In genomic region chr15:58440922-58441321, GRCh38 we compare ENCODE assay signal across 12 cellular contexts. TPM values are rescaled to one million over a fixed set of nuclear protein-coding genes. Genes with fewer than 3 reads are reported as not detected.
DNase-seq lines count a peak whose midpoint lies in the region; ATAC-seq, FAIRE-seq and TF ChIP-seq lines count a peak whose summit lies in the region.
"Had no signal": no experiment of that assay in that cellular context is flagged by ENCODE, and none has a peak within 500 bp of the region (broad histone marks: within the 10 kb centered on the region; RNA-seq: fewer than 3 reads in every experiment).

No MANE protein-coding gene starts in this region.

- POLR2A ChIA-PET in Panc1 (lab: Charles Lee): interaction anchor here (0.5 to 0.6 kb wide), 2 partner anchors 133 to 309 kb away, joined by 4 to 5 read pairs; no protein-coding TSS in a partner anchor

- CTCF ChIA-PET in Panc1 (lab: Charles Lee): no interaction called here
- CTCF ChIA-PET in activated naive CD4-positive, alpha-beta T cell treated with anti-CD3 and anti-CD28 coated beads, Interleukin-2, amount 10 ng/mL, durations not matched to agents 7 days and 5 days (lab: Charles Lee): interaction anchor here (1.0 to 2.0 kb wide), 3 partner anchors 30 to 213 kb away, joined by 5 to 6 read pairs (median 5); no protein-coding TSS in a partner anchor

- H3K4me3 ChIP-seq in Panc1 (ENCODE audit: low read depth in 2 of 2, low read length in 2 of 2) (no peak overlapping the region), esophagus (ENCODE audit: low read depth in 1 of 2, low read length in 2 of 2) (no peak overlapping the region), pancreas (no peak overlapping the region), foreskin fibroblast (ENCODE audit: low read depth in 1 of 2, low read length in 2 of 2) (no peak overlapping the region)

- BruUV-seq in Panc1 (replicated peaks; lab: Mats Ljungman, UMichigan): no TSS peak

- peaks cover 5% of the 10 kb centered on the region for H3K27me3 Mint-ChIP-seq in activated naive CD4-positive, alpha-beta T cell treated with anti-CD3 and anti-CD28 coated beads, Interleukin-2, amount 10 ng/mL, durations not matched to agents 7 days and 5 days

- H3K36me3 ChIP-seq in Panc1 (ENCODE audit: control insufficient read depth, insufficient read depth, low read length) (no peaks in the 10 kb centered on the region), esophagus (ENCODE audit: control insufficient read depth in 2 of 2, insufficient read depth in 2 of 2, low read length in 1 of 2) (no peaks in the 10 kb centered on the region), pancreas (no peaks in the 10 kb centered on the region)

- no peak for DNase-seq in Panc1 (ENCODE audit: low read depth, low spot score)
- DNase-seq in pancreas: peak in 1 of 6 donors; percentile 63
- DNase-seq in DMS 273 (lab: John Stamatoyannopoulos, UW; ENCODE audit: unreplicated experiment): no peak
- no peak for DNase-seq in activated naive CD4-positive, alpha-beta T cell treated with anti-CD3 and anti-CD28 coated beads, Interleukin-2, amount 10 ng/mL, durations not matched to agents 7 days and 5 days
- DNase-seq in NCI-H526 (lab: John Stamatoyannopoulos, UW): no peak
- DNase-seq in foreskin fibroblast: no peak
- DNase-seq: stimulated activated naive CD4-positive, alpha-beta T cell had no signal

- H3K27ac ChIP-seq in C4-2B (peak overlapping the region; percentile 18; the same call in 1 of the 2 replicates), Panc1 (ENCODE audit: low read length) (peak overlapping the region; percentile 48; the same call in 1 of the 2 replicates), esophagus (ENCODE audit: low read depth in 2 of 2, low read length in 1 of 2) (peak overlapping the region; percentile 86 to 97), pancreas (peak overlapping the region; percentile 32 to 93 (median 76))

- no peaks in the 10 kb centered on the region for H3K27me3 ChIP-seq in Panc1 (ENCODE audit: control insufficient read depth, insufficient read depth, low read length)
- H3K27me3 ChIP-seq in esophagus (ENCODE audit: control insufficient read depth in 1 of 2, insufficient read depth in 2 of 2, low read length in 2 of 2): no peaks in the 10 kb centered on the region
- H3K27me3 ChIP-seq in pancreas: no peaks in the 10 kb centered on the region

- FAIRE-seq in pancreas (lab: Jason Lieb, UNC): no peak
- FAIRE-seq: D721Med had no signal

- WGBS in esophagus, 2 donors: 49 to 56% methylated on average over 1 of the region's 1 CpG
- 18 to 22% methylated on average over 1 of the region's 1 CpG for WGBS in pancreas, 2 donors

- no peak for ATAC-seq in Panc1
- ATAC-seq in pancreas: peak; percentile 44 to 77 (median 65)

- no peak overlapping the region for H3K4me3 Mint-ChIP-seq in activated naive CD4-positive, alpha-beta T cell treated with anti-CD3 and anti-CD28 coated beads, Interleukin-2, amount 10 ng/mL, durations not matched to agents 7 days and 5 days
- H3K4me3 Mint-ChIP-seq: brain had no signal

- H3K9me3 ChIP-seq in Panc1 (ENCODE audit: control insufficient read depth, insufficient read depth, low read depth, low read length): no peaks in the 10 kb centered on the region
- no peaks in the 10 kb centered on the region for H3K9me3 ChIP-seq in esophagus (ENCODE audit: control insufficient read depth in 2 of 2, insufficient read depth in 1 of 2, low read depth in 1 of 2, low read length in 1 of 2)
- no peaks in the 10 kb centered on the region for H3K9me3 ChIP-seq in pancreas

- in situ Hi-C loops in Panc1 (cut with HindIII; ENCODE audit: low pct_unique_long_range_greater_than_20kb, low sequenced_read_pairs): no loop called here

- H3K4me1 Mint-ChIP-seq in activated naive CD4-positive, alpha-beta T cell treated with anti-CD3 and anti-CD28 coated beads, Interleukin-2, amount 10 ng/mL, durations not matched to agents 7 days and 5 days: peaks cover 47% of the 10 kb centered on the region

- H3K27ac Mint-ChIP-seq in activated naive CD4-positive, alpha-beta T cell treated with anti-CD3 and anti-CD28 coated beads, Interleukin-2, amount 10 ng/mL, durations not matched to agents 7 days and 5 days: no peak overlapping the region

- H3K9me3 Mint-ChIP-seq in activated naive CD4-positive, alpha-beta T cell treated with anti-CD3 and anti-CD28 coated beads, Interleukin-2, amount 10 ng/mL, durations not matched to agents 7 days and 5 days: no peaks in the 10 kb centered on the region
- H3K9me3 Mint-ChIP-seq: brain had no signal

- H3K36me3 Mint-ChIP-seq in activated naive CD4-positive, alpha-beta T cell treated with anti-CD3 and anti-CD28 coated beads, Interleukin-2, amount 10 ng/mL, durations not matched to agents 7 days and 5 days: no peaks in the 10 kb centered on the region
- H3K36me3 Mint-ChIP-seq: brain had no signal

- H3K4me1 ChIP-seq in Panc1 (ENCODE audit: control insufficient read depth, insufficient read depth, low read length) (peaks cover 22% of the 10 kb centered on the region), esophagus (ENCODE audit: control insufficient read depth in 2 of 2, insufficient read depth in 2 of 2, low read length in 1 of 2) (peaks cover 4 to 10% of the 10 kb centered on the region in 2 donors), pancreas (peaks cover 12 to 33% (median 18%) of the 10 kb centered on the region in 3 donors)

- TF ChIP-seq CTCF in C4-2B (conservative IDR thresholded peaks at IDR 0.05) (no peak), Panc1 (IDR thresholded peaks at IDR 0.05) (no peak), pancreas (IDR thresholded peaks at IDR 0.05) (no peak), foreskin fibroblast (IDR thresholded peaks at IDR 0.05; ENCODE audit: low read depth, low read length) (no peak)

- intact Hi-C loops in Panc1 (cut with micrococcal nuclease; ENCODE audit: unreplicated experiment): no loop called here
- intact Hi-C loops in pancreas (cut with DNase I): no loop called here

RNA-seq across cellular contexts. Expression of gene LIPC, which starts 9.1 kb away (rescaled TPM):
- total RNA-seq in Panc1 (2021; ENCODE audit: unreplicated experiment) (not detected), pancreas (1 to 10 TPM in 5 of 6 donors, under 1 TPM in 1; 0.69 to 5.5 (median 1.5) TPM)
- not detected for polyA plus RNA-seq in Panc1 (2012; ENCODE audit: insufficient read length)
- polyA plus RNA-seq in esophagus (under 1 TPM; 0.04 to 0.05 TPM), pancreas (1 to 10 TPM; 1.1 to 2.3 TPM)
- total RNA-seq: NCI-H460 had no signal

Comparison
In these comparisons a context has a peak if more than half of its experiments do, and no peak if none do; other contexts are left out.
1. H3K27ac ChIP-seq: peak in every context shown above with its lines; median percentile 92 in esophagus; 76 in pancreas; 48 in Panc1; 18 in C4-2B.